ENCODE assay signal across 1 cellular context in genomic region chr1:156456625-156457465, GRCh38.
TF ChIP-seq lines count a peak whose summit lies in the region.

No MANE protein-coding gene starts in this region.

TF ChIP-seq in K562, 482 proteins besides CTCF, POLR2A, EP300 and RAD21 (continued from another document):
- TF ChIP-seq, protein P1, sequence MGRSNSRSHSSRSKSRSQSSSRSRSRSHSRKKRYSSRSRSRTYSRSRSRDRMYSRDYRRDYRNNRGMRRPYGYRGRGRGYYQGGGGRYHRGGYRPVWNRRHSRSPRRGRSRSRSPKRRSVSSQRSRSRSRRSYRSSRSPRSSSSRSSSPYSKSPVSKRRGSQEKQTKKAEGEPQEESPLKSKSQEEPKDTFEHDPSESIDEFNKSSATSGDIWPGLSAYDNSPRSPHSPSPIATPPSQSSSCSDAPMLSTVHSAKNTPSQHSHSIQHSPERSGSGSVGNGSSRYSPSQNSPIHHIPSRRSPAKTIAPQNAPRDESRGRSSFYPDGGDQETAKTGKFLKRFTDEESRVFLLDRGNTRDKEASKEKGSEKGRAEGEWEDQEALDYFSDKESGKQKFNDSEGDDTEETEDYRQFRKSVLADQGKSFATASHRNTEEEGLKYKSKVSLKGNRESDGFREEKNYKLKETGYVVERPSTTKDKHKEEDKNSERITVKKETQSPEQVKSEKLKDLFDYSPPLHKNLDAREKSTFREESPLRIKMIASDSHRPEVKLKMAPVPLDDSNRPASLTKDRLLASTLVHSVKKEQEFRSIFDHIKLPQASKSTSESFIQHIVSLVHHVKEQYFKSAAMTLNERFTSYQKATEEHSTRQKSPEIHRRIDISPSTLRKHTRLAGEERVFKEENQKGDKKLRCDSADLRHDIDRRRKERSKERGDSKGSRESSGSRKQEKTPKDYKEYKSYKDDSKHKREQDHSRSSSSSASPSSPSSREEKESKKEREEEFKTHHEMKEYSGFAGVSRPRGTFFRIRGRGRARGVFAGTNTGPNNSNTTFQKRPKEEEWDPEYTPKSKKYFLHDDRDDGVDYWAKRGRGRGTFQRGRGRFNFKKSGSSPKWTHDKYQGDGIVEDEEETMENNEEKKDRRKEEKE (IDR thresholded peaks at IDR 0.05; ENCODE audit: borderline replicate concordance in 1 of 2, control insufficient read depth in 1 of 2, low read depth in 2 of 2, low read length in 1 of 2) = no peak
- peak; percentile 71; the same call in 1 of the 2 replicates for TF ChIP-seq ZC3H4 (CRISPR knock-in tag; IDR thresholded peaks at IDR 0.05; ENCODE audit: borderline replicate concordance)
- peak; percentile 25; the same call in 1 of the 2 replicates for TF ChIP-seq ZNF395 (CRISPR knock-in tag; IDR thresholded peaks at IDR 0.05)
- TF ChIP-seq POLR2G (IDR thresholded peaks at IDR 0.05; ENCODE audit: low read depth, low read length) = peak; percentile 82
- no peak for TF ChIP-seq ILF3 (IDR thresholded peaks at IDR 0.05; ENCODE audit: borderline replicate concordance)
- TF ChIP-seq MAFF (IDR thresholded peaks at IDR 0.05; ENCODE audit: low read length) = no peak
- TF ChIP-seq NR2F6 (CRISPR knock-in tag; IDR thresholded peaks at IDR 0.05) = no peak
- TF ChIP-seq, protein P2, sequence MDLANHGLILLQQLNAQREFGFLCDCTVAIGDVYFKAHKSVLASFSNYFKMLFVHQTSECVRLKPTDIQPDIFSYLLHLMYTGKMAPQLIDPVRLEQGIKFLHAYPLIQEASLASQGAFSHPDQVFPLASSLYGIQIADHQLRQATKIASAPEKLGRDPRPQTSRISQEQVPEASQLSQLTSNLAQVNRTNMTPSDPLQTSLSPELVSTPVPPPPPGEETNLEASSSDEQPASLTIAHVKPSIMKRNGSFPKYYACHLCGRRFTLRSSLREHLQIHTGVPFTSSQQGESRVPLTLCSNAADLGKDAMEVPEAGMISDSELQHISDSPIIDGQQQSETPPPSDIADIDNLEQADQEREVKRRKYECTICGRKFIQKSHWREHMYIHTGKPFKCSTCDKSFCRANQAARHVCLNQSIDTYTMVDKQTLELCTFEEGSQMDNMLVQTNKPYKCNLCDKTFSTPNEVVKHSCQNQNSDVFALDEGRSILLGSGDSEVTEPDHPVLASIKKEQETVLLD (IDR thresholded peaks at IDR 0.05) = peak; percentile 90
- TF ChIP-seq MIER1 (IDR thresholded peaks at IDR 0.05; ENCODE audit: low read depth) = 0 out of 2 replicates have a peak, but pooled peaks have one; percentile 17
- no peak for TF ChIP-seq MAFK (IDR thresholded peaks at IDR 0.05; ENCODE audit: low read length)
- no peak for TF ChIP-seq HOXB6 (CRISPR knock-in tag; IDR thresholded peaks at IDR 0.05; ENCODE audit: borderline replicate concordance)
- TF ChIP-seq POLR2B (IDR thresholded peaks at IDR 0.05; ENCODE audit: low read depth, partially characterized antibody) = peak; percentile 70
- TF ChIP-seq KDM5B (IDR thresholded peaks at IDR 0.05; ENCODE audit: insufficient replicate concordance, low read depth, low read length) = peak; percentile 68
- TF ChIP-seq ZNF282 (CRISPR knock-in tag; IDR thresholded peaks at IDR 0.05) = no peak
- TF ChIP-seq ESRRA (IDR thresholded peaks at IDR 0.05; ENCODE audit: borderline replicate concordance, low read depth) = peak; percentile 64
- peak in 1 of 3 experiments; percentile 41 for TF ChIP-seq YY1 (IDR thresholded peaks at IDR 0.05; ENCODE audit: borderline replicate concordance in 1 of 3, control insufficient read depth in 1 of 3, extremely low read depth in 1 of 3, insufficient read depth in 3 of 3, insufficient read length in 1 of 3, insufficient replicate concordance in 2 of 3, low read depth in 1 of 3, low read length in 2 of 3)
- TF ChIP-seq FOXM1 (IDR thresholded peaks at IDR 0.05; ENCODE audit: low read depth) = no peak
- no peak; the same call in 1 of the 2 replicates for TF ChIP-seq FOXM1 (CRISPR knock-in tag; IDR thresholded peaks at IDR 0.05; ENCODE audit: low read depth)
- TF ChIP-seq MEF2D (tag; conservative IDR thresholded peaks at IDR 0.05; ENCODE audit: low read depth) = no peak
- peak; percentile 96 to 97 for TF ChIP-seq E2F6 (IDR thresholded peaks at IDR 0.05; ENCODE audit: borderline replicate concordance in 1 of 2, extremely low read depth in 1 of 2, insufficient read depth in 1 of 2, insufficient read length in 1 of 2, low read depth in 1 of 2, low read length in 1 of 2, poor library complexity in 1 of 2, severe bottlenecking in 1 of 2)
- TF ChIP-seq, protein P3, sequence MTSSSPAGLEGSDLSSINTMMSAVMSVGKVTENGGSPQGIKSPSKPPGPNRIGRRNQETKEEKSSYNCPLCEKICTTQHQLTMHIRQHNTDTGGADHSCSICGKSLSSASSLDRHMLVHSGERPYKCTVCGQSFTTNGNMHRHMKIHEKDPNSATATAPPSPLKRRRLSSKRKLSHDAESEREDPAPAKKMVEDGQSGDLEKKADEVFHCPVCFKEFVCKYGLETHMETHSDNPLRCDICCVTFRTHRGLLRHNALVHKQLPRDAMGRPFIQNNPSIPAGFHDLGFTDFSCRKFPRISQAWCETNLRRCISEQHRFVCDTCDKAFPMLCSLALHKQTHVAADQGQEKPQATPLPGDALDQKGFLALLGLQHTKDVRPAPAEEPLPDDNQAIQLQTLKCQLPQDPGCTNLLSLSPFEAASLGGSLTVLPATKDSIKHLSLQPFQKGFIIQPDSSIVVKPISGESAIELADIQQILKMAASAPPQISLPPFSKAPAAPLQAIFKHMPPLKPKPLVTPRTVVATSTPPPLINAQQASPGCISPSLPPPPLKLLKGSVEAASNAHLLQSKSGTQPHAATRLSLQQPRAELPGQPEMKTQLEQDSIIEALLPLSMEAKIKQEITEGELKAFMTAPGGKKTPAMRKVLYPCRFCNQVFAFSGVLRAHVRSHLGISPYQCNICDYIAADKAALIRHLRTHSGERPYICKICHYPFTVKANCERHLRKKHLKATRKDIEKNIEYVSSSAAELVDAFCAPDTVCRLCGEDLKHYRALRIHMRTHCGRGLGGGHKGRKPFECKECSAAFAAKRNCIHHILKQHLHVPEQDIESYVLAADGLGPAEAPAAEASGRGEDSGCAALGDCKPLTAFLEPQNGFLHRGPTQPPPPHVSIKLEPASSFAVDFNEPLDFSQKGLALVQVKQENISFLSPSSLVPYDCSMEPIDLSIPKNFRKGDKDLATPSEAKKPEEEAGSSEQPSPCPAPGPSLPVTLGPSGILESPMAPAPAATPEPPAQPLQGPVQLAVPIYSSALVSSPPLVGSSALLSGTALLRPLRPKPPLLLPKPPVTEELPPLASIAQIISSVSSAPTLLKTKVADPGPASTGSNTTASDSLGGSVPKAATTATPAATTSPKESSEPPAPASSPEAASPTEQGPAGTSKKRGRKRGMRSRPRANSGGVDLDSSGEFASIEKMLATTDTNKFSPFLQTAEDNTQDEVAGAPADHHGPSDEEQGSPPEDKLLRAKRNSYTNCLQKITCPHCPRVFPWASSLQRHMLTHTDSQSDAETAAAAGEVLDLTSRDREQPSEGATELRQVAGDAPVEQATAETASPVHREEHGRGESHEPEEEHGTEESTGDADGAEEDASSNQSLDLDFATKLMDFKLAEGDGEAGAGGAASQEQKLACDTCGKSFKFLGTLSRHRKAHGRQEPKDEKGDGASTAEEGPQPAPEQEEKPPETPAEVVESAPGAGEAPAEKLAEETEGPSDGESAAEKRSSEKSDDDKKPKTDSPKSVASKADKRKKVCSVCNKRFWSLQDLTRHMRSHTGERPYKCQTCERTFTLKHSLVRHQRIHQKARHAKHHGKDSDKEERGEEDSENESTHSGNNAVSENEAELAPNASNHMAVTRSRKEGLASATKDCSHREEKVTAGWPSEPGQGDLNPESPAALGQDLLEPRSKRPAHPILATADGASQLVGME (CRISPR knock-in tag; IDR thresholded peaks at IDR 0.05) = 0 out of 2 replicates have a peak, but pooled peaks have one; percentile 51
- TF ChIP-seq FOXK2 (conservative IDR thresholded peaks at IDR 0.05 in 1 of 2, IDR thresholded peaks at IDR 0.05 in 1 of 2; ENCODE audit: low read depth in 2 of 2) = peak; percentile 83 to 86; a peak in 2 of 4 replicates
- TF ChIP-seq ZNF644 (tag; IDR thresholded peaks at IDR 0.05; ENCODE audit: low read depth) = no peak
- peak; percentile 83; the same call in 1 of the 2 replicates for TF ChIP-seq VEZF1 (CRISPR knock-in tag; IDR thresholded peaks at IDR 0.05)
- peak; percentile 70 for TF ChIP-seq SUPT5H (IDR thresholded peaks at IDR 0.05)
- no peak for TF ChIP-seq ZEB2 (IDR thresholded peaks at IDR 0.05)
- no peak for TF ChIP-seq U2AF2 (optimal IDR thresholded peaks at IDR 0.05; ENCODE audit: low read depth, low read length)
- TF ChIP-seq ARID4B (CRISPR knock-in tag; IDR thresholded peaks at IDR 0.05) = peak; percentile 86
- TF ChIP-seq ZNF175 (CRISPR knock-in tag; IDR thresholded peaks at IDR 0.05; ENCODE audit: low read depth) = 0 out of 2 replicates have a peak, but pooled peaks have one; percentile 51
- TF ChIP-seq HCFC1 (IDR thresholded peaks at IDR 0.05; ENCODE audit: low read depth, low read length) = no peak; the same call in 1 of the 2 replicates
- TF ChIP-seq CREB3L1 (IDR thresholded peaks at IDR 0.05; ENCODE audit: borderline replicate concordance, low read depth) = peak; percentile 57; the same call in 1 of the 2 replicates
